In the genomic region with DNA sequence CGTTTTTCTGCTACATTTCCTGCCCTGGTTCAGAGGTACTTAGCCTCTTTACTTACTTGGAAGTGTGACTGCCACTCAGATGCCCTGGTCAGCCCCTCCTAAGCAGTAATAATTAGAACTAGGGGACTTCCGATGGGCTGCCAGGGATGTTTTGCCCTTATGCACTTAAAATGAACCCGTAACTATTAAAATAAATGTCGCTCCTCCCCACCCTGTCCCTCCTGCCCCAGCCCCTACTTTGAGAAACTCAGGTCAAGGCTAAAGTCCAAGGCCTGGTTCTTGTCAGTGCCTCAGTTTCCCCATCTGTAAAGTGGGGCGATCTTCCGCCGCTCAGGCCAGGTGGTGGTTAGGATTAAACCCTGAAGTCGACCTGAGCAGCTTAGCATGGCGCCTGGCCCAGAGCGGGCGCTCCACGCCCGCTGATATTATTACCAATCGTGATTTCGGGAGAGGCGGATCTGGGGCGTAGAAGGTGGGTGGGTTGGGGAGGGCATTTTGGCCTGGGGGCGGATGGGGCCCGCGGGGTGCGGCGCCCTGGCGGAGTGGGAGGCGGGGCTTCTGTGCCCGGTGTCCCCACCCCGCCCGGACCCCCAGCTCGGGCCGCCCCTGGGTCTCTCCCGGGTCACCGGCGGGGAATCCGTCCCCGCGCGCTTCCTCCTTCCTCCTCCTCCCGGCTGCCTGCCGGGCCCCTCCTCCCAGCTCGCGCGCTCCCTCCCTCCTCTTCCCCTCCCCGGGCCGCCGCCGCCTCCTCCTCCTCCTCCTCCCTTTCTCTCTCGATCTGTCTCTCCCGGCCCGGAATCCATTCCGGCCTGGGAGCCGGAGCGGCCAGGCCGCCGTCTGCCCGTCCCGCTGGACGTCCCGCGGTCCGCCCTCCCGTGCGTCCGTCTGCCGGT, we compare ENCODE assay signal across 8 cellular contexts. TPM values are rescaled to one million over a fixed set of nuclear protein-coding genes. Genes with fewer than 3 reads are reported as not detected.
DNase-seq lines count a peak whose midpoint lies in the region; ATAC-seq, FAIRE-seq and TF ChIP-seq lines count a peak whose summit lies in the region.

A gene (plus strand): TSS at position 802 of the 893 bp plus-strand sequence. CDS start 38,014 bp downstream, outside the sequence.

- peak within 1 kb of the TSS; percentile 76 for H3K4me3 Mint-ChIP-seq in activated T-helper 17 cell treated with anti-CD3 and anti-CD28 coated beads, Interleukin-2, amount 50 U/mL, for 72 hours
- H3K4me3 Mint-ChIP-seq in natural killer cell treated with Interleukin-12 subunit alpha and Interleukin-12 subunit beta and Interleukin-15 and Interleukin-18, amount 100 ng/mL, for 72 hours = peak within 1 kb of the TSS; percentile 55

- no peaks in the 10 kb centered on the region for H3F3A ChIP-seq in OCI-LY1 (ENCODE audit: insufficient read depth, low read length)

- no peak for FAIRE-seq in D721Med (lab: Jason Lieb, UNC)

- no peaks in the 10 kb centered on the region for H3K9me3 Mint-ChIP-seq in activated T-helper 17 cell treated with anti-CD3 and anti-CD28 coated beads, Interleukin-2, amount 50 U/mL, for 72 hours
- H3K9me3 Mint-ChIP-seq in natural killer cell treated with Interleukin-12 subunit alpha and Interleukin-12 subunit beta and Interleukin-15 and Interleukin-18, amount 100 ng/mL, for 72 hours = no peaks in the 10 kb centered on the region

- H3K4me1 ChIP-seq in OCI-LY1 (ENCODE audit: insufficient read depth, low read length, severe bottlenecking) (no peaks in the 10 kb centered on the region), stomach smooth muscle (ENCODE audit: control insufficient read depth, insufficient read depth, low read length) (peaks cover 25% of the 10 kb centered on the region)

- H3K36me3 ChIP-seq in OCI-LY1 (ENCODE audit: insufficient read depth, low read length) (no peaks in the 10 kb centered on the region), stomach smooth muscle (ENCODE audit: control insufficient read depth in 2 of 2, insufficient read depth in 2 of 2, low read length in 2 of 2) (no peaks in the 10 kb centered on the region)

- peak within 1 kb of the TSS; percentile 78 for H3K27ac Mint-ChIP-seq in activated T-helper 17 cell treated with anti-CD3 and anti-CD28 coated beads, Interleukin-2, amount 50 U/mL, for 72 hours
- H3K27ac Mint-ChIP-seq in natural killer cell treated with Interleukin-12 subunit alpha and Interleukin-12 subunit beta and Interleukin-15 and Interleukin-18, amount 100 ng/mL, for 72 hours = peak within 1 kb of the TSS in 1 of 2 donors; percentile 63

- ATAC-seq in HG02678 (IDR thresholded peaks at IDR 0.05; ENCODE audit: unreplicated experiment) (peak; percentile 37), GM18858 (IDR thresholded peaks at IDR 0.05; ENCODE audit: unreplicated experiment) (no peak)
- ATAC-seq in activated T-helper 17 cell treated with anti-CD3 and anti-CD28 coated beads, Interleukin-2, amount 50 U/mL, for 72 hours (replicated peaks) = peak; percentile 69
- ATAC-seq in natural killer cell treated with Interleukin-12 subunit alpha and Interleukin-12 subunit beta and Interleukin-15 and Interleukin-18, amount 100 ng/mL, for 72 hours = peak; percentile 61 to 81

- no peaks in the 10 kb centered on the region for H3K9me3 ChIP-seq in OCI-LY1 (ENCODE audit: low read length)
- H3K9me3 ChIP-seq in stomach smooth muscle (ENCODE audit: control insufficient read depth in 2 of 2, low read length in 2 of 2) = no peaks in the 10 kb centered on the region

- TF ChIP-seq CTCF in D721Med (IDR thresholded peaks at IDR 0.05; ENCODE audit: insufficient read depth, missing control alignments) (no peak), OCI-LY1 (IDR thresholded peaks at IDR 0.05; ENCODE audit: low read length) (no peak), fibroblast of villous mesenchyme (IDR thresholded peaks at IDR 0.05; ENCODE audit: insufficient read depth, low read depth, low read length) (no peak)

- no peaks in the 10 kb centered on the region for H3K79me2 ChIP-seq in OCI-LY1 (ENCODE audit: insufficient read depth, low read length)

- no peak within 1 kb of the TSS for H3K9ac ChIP-seq in OCI-LY1 (ENCODE audit: low read length)
- peak within 1 kb of the TSS; percentile 78 to 80 for H3K9ac ChIP-seq in stomach smooth muscle (ENCODE audit: low read length in 2 of 2)

- peak within 1 kb of the TSS; percentile 45 for H3K4me3 ChIP-seq in OCI-LY1 (ENCODE audit: low read depth, low read length, poor library complexity, severe bottlenecking)
- H3K4me3 ChIP-seq in fibroblast of villous mesenchyme (ENCODE audit: low read depth, low read length) = peak within 1 kb of the TSS; percentile 66
- H3K4me3 ChIP-seq in stomach smooth muscle (ENCODE audit: low read length in 2 of 2) = peak within 1 kb of the TSS; percentile 73 to 75

- H2AFZ ChIP-seq in OCI-LY1 (ENCODE audit: low read length) = no peak within 1 kb of the TSS

- H3K27me3 Mint-ChIP-seq in activated T-helper 17 cell treated with anti-CD3 and anti-CD28 coated beads, Interleukin-2, amount 50 U/mL, for 72 hours = no peaks in the 10 kb centered on the region
- no peaks in the 10 kb centered on the region for H3K27me3 Mint-ChIP-seq in natural killer cell treated with Interleukin-12 subunit alpha and Interleukin-12 subunit beta and Interleukin-15 and Interleukin-18, amount 100 ng/mL, for 72 hours

- DNase-seq in D721Med (ENCODE audit: insufficient read length, low spot score) (peak; percentile 77), fibroblast of villous mesenchyme (ENCODE audit: low read depth) (peak; percentile 77)
- DNase-seq in natural killer cell treated with Interleukin-12 subunit alpha and Interleukin-12 subunit beta and Interleukin-15 and Interleukin-18, amount 100 ng/mL, for 72 hours (ENCODE audit: low spot score) = peak; percentile 79

- H3K4me1 Mint-ChIP-seq in activated T-helper 17 cell treated with anti-CD3 and anti-CD28 coated beads, Interleukin-2, amount 50 U/mL, for 72 hours = no peaks in the 10 kb centered on the region
- peaks cover 4 to 28% of the 10 kb centered on the region in 2 donors for H3K4me1 Mint-ChIP-seq in natural killer cell treated with Interleukin-12 subunit alpha and Interleukin-12 subunit beta and Interleukin-15 and Interleukin-18, amount 100 ng/mL, for 72 hours (ENCODE audit: low read depth in 2 of 2)

- no peaks in the 10 kb centered on the region for H3K36me3 Mint-ChIP-seq in activated T-helper 17 cell treated with anti-CD3 and anti-CD28 coated beads, Interleukin-2, amount 50 U/mL, for 72 hours (ENCODE audit: low read depth)
- no peaks in the 10 kb centered on the region for H3K36me3 Mint-ChIP-seq in natural killer cell treated with Interleukin-12 subunit alpha and Interleukin-12 subunit beta and Interleukin-15 and Interleukin-18, amount 100 ng/mL, for 72 hours

- H3K27me3 ChIP-seq in OCI-LY1 (ENCODE audit: insufficient read depth, low read length) = 0 out of 2 replicates have a peak, but pooled peaks cover 8% of the 10 kb centered on the region
- H3K27me3 ChIP-seq in stomach smooth muscle (ENCODE audit: control insufficient read depth in 1 of 2, insufficient read depth in 2 of 2, low read length in 2 of 2) = no peaks in the 10 kb centered on the region

- H3K9me2 ChIP-seq in OCI-LY1 (ENCODE audit: low read depth, low read length) = no peaks in the 10 kb centered on the region

- H4K20me1 ChIP-seq in OCI-LY1 (ENCODE audit: insufficient read depth, low read length) = no peaks in the 10 kb centered on the region

- H3K27ac ChIP-seq in OCI-LY1 (ENCODE audit: low read depth, low read length, poor library complexity, severe bottlenecking) = no peak within 1 kb of the TSS
- H3K27ac ChIP-seq in stomach smooth muscle (ENCODE audit: low read length) = peak within 1 kb of the TSS; percentile 60

- peak within 1 kb of the TSS; percentile 58 for H3K4me2 ChIP-seq in OCI-LY1 (ENCODE audit: low read length)

RNA-seq across cellular contexts. Expression of the gene that starts here (rescaled TPM):
- total RNA-seq in activated T-helper 17 cell treated with anti-CD3 and anti-CD28 coated beads, Interleukin-2, amount 50 U/mL, for 72 hours = 1 to 10 TPM; 5.1 to 6.4 TPM
- total RNA-seq in fibroblast of villous mesenchyme = 20.3 and 20.6 TPM in 2 replicates
- total RNA-seq in natural killer cell treated with Interleukin-12 subunit alpha and Interleukin-12 subunit beta and Interleukin-15 and Interleukin-18, amount 100 ng/mL, for 72 hours = 1 to 10 TPM; 6.8 to 8.6 TPM
